Comparison of ENCODE assay signal across 8 cellular contexts in genomic region chr1:230867119-230867902, GRCh38. TPM values are rescaled to one million over a fixed set of nuclear protein-coding genes. Genes with fewer than 3 reads are reported as not detected.
DNase-seq lines count a peak whose midpoint lies in the region; ATAC-seq, FAIRE-seq and TF ChIP-seq lines count a peak whose summit lies in the region.

No MANE protein-coding gene starts in this region.

- H4K20me1 ChIP-seq in HCT116 (ENCODE audit: insufficient read depth), result no peaks in the 10 kb centered on the region

- peaks cover 50% of the 10 kb centered on the region for H3K79me2 ChIP-seq in HCT116 (ENCODE audit: insufficient read depth, low read length)

- no peak for DNase-seq in HCT116 (ENCODE audit: low read depth, low spot score)
- DNase-seq in globus pallidus (ENCODE audit: low spot score), result peak; percentile 51
- DNase-seq in retina, result peak; percentile 39
- DNase-seq in H54 (ENCODE audit: insufficient read length, low spot score), result no peak
- no peak for DNase-seq in stimulated activated CD4-positive, alpha-beta T cell treated with anti-CD3 and anti-CD28 coated beads, Interleukin-2, amount 100 ng/mL, for 24 hours

- H3K27ac ChIP-seq in HCT116 (ENCODE audit: low read depth, low read length), result no peak overlapping the region
- H3K27ac ChIP-seq in VCaP, result peak overlapping the region; percentile 76; the same call in 1 of the 2 replicates

- peak overlapping the region; percentile 87 for H3K9ac ChIP-seq in HCT116 (ENCODE audit: low read length)

- TF ChIP-seq CTCF in HCT116 (IDR thresholded peaks at IDR 0.05 in 2 of 3, conservative IDR thresholded peaks at IDR 0.05 in 1 of 3; ENCODE audit: borderline replicate concordance in 1 of 3, insufficient read depth in 1 of 3, low read depth in 2 of 3, low read length in 2 of 3) (no peak), VCaP (conservative IDR thresholded peaks at IDR 0.05) (no peak)

- no peaks in the 10 kb centered on the region for H3K9me3 ChIP-seq in HCT116 (ENCODE audit: control insufficient read depth in 1 of 2, insufficient read depth in 1 of 2, low read depth in 1 of 2, low read length in 2 of 2)

- H3K9me2 ChIP-seq in HCT116 (ENCODE audit: insufficient read depth), result no peaks in the 10 kb centered on the region

- RAD21 ChIA-PET in HCT116 (lab: Charles Lee; ENCODE audit: low non-redundant PET in 1 of 2, low total read pairs in 2 of 2, uncharacterized antibody in 2 of 2, unreplicated experiment in 2 of 2), result no interaction called here

- POLR2A ChIA-PET in HCT116 (lab: Charles Lee), result no interaction called here

- ATAC-seq in HCT116 (no peak), GM19395 (IDR thresholded peaks at IDR 0.05; ENCODE audit: unreplicated experiment) (no peak), HG02798 (IDR thresholded peaks at IDR 0.05; ENCODE audit: poor library complexity, unreplicated experiment) (no peak)

- no peaks in the 10 kb centered on the region for H3K36me3 ChIP-seq in HCT116 (ENCODE audit: control insufficient read depth in 1 of 2, insufficient read depth in 2 of 2, low read length in 2 of 2)

- H3K4me1 ChIP-seq in HCT116 (ENCODE audit: control insufficient read depth in 1 of 2, insufficient read depth in 2 of 2, low read length in 2 of 2), result peaks cover 19 to 40% of the 10 kb centered on the region in 2 experiments

- H3K4me2 ChIP-seq in HCT116 (ENCODE audit: low read length), result peak overlapping the region; percentile 97

- H3K4me3 ChIP-seq in HCT116 (replicated peaks in 1 of 2; ENCODE audit: low read depth in 1 of 2, low read length in 2 of 2), result peak overlapping the region; percentile 68 to 92

- TSS peak; percentile 74 for BruUV-seq in HCT116 (replicated peaks; lab: Mats Ljungman, UMichigan)

- no peak for FAIRE-seq in H54 (lab: Jason Lieb, UNC)

- intact Hi-C loops in HCT116 (cut with micrococcal nuclease), result no loop called here

- CTCF ChIA-PET in HCT116 (lab: Charles Lee), result no interaction called here

- no peaks in the 10 kb centered on the region for H3K27me3 ChIP-seq in HCT116 (ENCODE audit: insufficient read depth, low read length)

- no peak overlapping the region for H2AFZ ChIP-seq in HCT116 (ENCODE audit: low read depth, low read length, poor library complexity, severe bottlenecking)

- no peak for TF ChIP-seq POLR2A in HCT116 (IDR thresholded peaks at IDR 0.05; ENCODE audit: borderline replicate concordance, extremely low read depth, insufficient read depth, insufficient read length)
- TF ChIP-seq POLR2A in H54 (IDR thresholded peaks at IDR 0.05; ENCODE audit: low read depth, low read length), result no peak

- TF ChIP-seq RAD21 in HCT116 (IDR thresholded peaks at IDR 0.05; ENCODE audit: low read depth), result no peak

TF ChIP-seq in HCT116, 20 proteins besides CTCF, POLR2A, EP300 and RAD21:
- TF ChIP-seq EZH2 (IDR thresholded peaks at IDR 0.05) (no peak), ZFX (IDR thresholded peaks at IDR 0.05) (no peak), EZH2phosphoT487 (IDR thresholded peaks at IDR 0.05; ENCODE audit: borderline replicate concordance) (no peak), MAX (IDR thresholded peaks at IDR 0.05) (no peak), SRF (IDR thresholded peaks at IDR 0.05; ENCODE audit: low read depth) (no peak), CEBPB (IDR thresholded peaks at IDR 0.05; ENCODE audit: low read depth) (no peak), ATF3 (IDR thresholded peaks at IDR 0.05) (no peak), ZNF274 (IDR thresholded peaks at IDR 0.05; ENCODE audit: low read depth, low read length) (no peak), REST (IDR thresholded peaks at IDR 0.05; ENCODE audit: low read depth) (no peak)

RNA-seq across cellular contexts. Expression of gene C1orf198, which starts 1.0 kb away (rescaled TPM):
- 22.9 TPM for total RNA-seq in HCT116 (2021; ENCODE audit: unreplicated experiment)
- polyA plus RNA-seq in HCT116 (2012), result 13.4 and 15.4 TPM in 2 replicates

Comparison
In these comparisons a context has a peak if more than half of its experiments do, and no peak if none do; other contexts are left out.
1. DNase-seq: peak in globus pallidus (single experiment) and retina (single experiment); none in HCT116 (single experiment), H54 (single experiment) and stimulated activated CD4-positive, alpha-beta T cell treated with anti-CD3 and anti-CD28 coated beads, Interleukin-2, amount 100 ng/mL, for 24 hours (0 of 2).